In genomic region chr5:92513067-92513466, GRCh38 we compare ENCODE assay signal across 23 cellular contexts.
DNase-seq lines count a peak whose midpoint lies in the region; ATAC-seq lines count a peak whose summit lies in the region.
"Had no signal": no experiment of that assay in that cellular context is flagged by ENCODE, and none has a peak within 500 bp of the region (broad histone marks: within the 10 kb centered on the region; RNA-seq: fewer than 3 reads in every experiment).

No MANE protein-coding gene starts in this region.

- intact Hi-C loops in left colon (cut with DNase I, micrococcal nuclease), result no loop called here

- ATAC-seq in left colon (no peak), HG02571 (IDR thresholded peaks at IDR 0.05; ENCODE audit: unreplicated experiment) (no peak)
- ATAC-seq: K562; left ventricle myocardium superior; natural killer cell treated with Interleukin-12 subunit alpha and Interleukin-12 subunit beta and Interleukin-15 and Interleukin-18, amount 100 ng/mL, for 72 hours had no signal

- H3K4me1 ChIP-seq in adipocyte (ENCODE audit: control insufficient read depth, insufficient read depth, low read length), result no peaks in the 10 kb centered on the region
- H3K4me1 ChIP-seq: esophagus squamous epithelium had no signal

- H3K36me3 ChIP-seq in adipocyte (ENCODE audit: control insufficient read depth, insufficient read depth, low read length, severe bottlenecking), result no peaks in the 10 kb centered on the region
- H3K36me3 ChIP-seq: cardiac muscle cell, esophagus squamous epithelium, thoracic aorta had no signal

- H3K9ac ChIP-seq in adipocyte (ENCODE audit: low read length), result no peak overlapping the region

- H3K27me3 ChIP-seq in adipocyte (replicated peaks; ENCODE audit: control insufficient read depth, insufficient read depth, low read length), result no peaks in the 10 kb centered on the region
- H3K27me3 ChIP-seq: cardiac muscle cell, esophagus squamous epithelium had no signal

- H3K9me3 ChIP-seq in adipocyte (ENCODE audit: control insufficient read depth, low read length), result peaks cover 49% of the 10 kb centered on the region

- H3K4me3 ChIP-seq in adipocyte (ENCODE audit: low read length), result peak overlapping the region; percentile 18
- H3K4me3 ChIP-seq: cardiac muscle cell, esophagus squamous epithelium, K562, smooth muscle cell, thoracic aorta had no signal

- DNase-seq in stimulated activated CD4-positive, alpha-beta T cell treated with anti-CD3 and anti-CD28 coated beads, Interleukin-15, amount 100 ng/mL, for 24 hours, result peak; percentile 1
- no peak for DNase-seq in stimulated activated CD4-positive, alpha-beta T cell treated with anti-CD3 and anti-CD28 coated beads, Interleukin-4, amount 100 ng/mL, for 24 hours
- DNase-seq in M059J (ENCODE audit: low read depth), result peak; percentile 35
- no peak for DNase-seq in adipocyte (ENCODE audit: low read depth)
- no peak for DNase-seq in NCI-H1694 treated with DMSO at 0.1 percent for 48 hours (lab: John Stamatoyannopoulos, UW)
- DNase-seq in left colon, result no peak
- DNase-seq: activated CD4-positive, alpha-beta T cell treated with anti-CD3 and anti-CD28 coated beads, Interleukin-2, amount 10 ng/mL, durations not matched to agents 7 days and 5 days; activated CD8-positive, alpha-beta memory T cell treated with anti-CD3 and anti-CD28 coated beads, Interleukin-2, amount 50 U/mL, for 4 hours; activated gamma-delta T cell treated with Interleukin-2 at 50 U/mL for 16 hours; cortex of kidney; esophagus squamous epithelium; hypothalamus; left ventricle myocardium superior; NCI-H1436; NCI-H510A treated with DMSO at 0.1 percent for 48 hours; stimulated activated CD4-positive, alpha-beta T cell treated with anti-CD3 and anti-CD28 coated beads, Interleukin-2, amount 100 ng/mL, for 48 hours; stimulated activated naive CD4-positive, alpha-beta T cell had no signal

Comparison
In these comparisons a context has a peak if more than half of its experiments do, and no peak if none do; other contexts are left out.
1. DNase-seq: peak in stimulated activated CD4-positive, alpha-beta T cell treated with anti-CD3 and anti-CD28 coated beads, Interleukin-15, amount 100 ng/mL, for 24 hours (single experiment) and M059J (single experiment); none in stimulated activated CD4-positive, alpha-beta T cell treated with anti-CD3 and anti-CD28 coated beads, Interleukin-4, amount 100 ng/mL, for 24 hours (single experiment), adipocyte (single experiment), NCI-H1694 treated with DMSO at 0.1 percent for 48 hours (single experiment) and left colon (0 of 2).